Comparison of ENCODE assay signal across 9 cellular contexts in genomic region chr2:118442949-118443348, GRCh38.
"Had no signal": no experiment of that assay in that cellular context is flagged by ENCODE, and none has a peak within 500 bp of the region (broad histone marks: within the 10 kb centered on the region; RNA-seq: fewer than 3 reads in every experiment).

No MANE protein-coding gene starts in this region.

- H3K4me3 ChIP-seq: hepatocyte, smooth muscle cell had no signal

- H3K36me3 ChIP-seq: neutrophil had no signal

- ATAC-seq: activated T-helper 17 cell treated with anti-CD3 and anti-CD28 coated beads, Interleukin-2, amount 50 U/mL, for 72 hours; right cardiac atrium had no signal

- H3K79me2 ChIP-seq: hepatocyte had no signal

- H3K4me2 ChIP-seq: hepatocyte had no signal

- H3K9me3 ChIP-seq: neutrophil had no signal

- H3K27me3 ChIP-seq: neutrophil had no signal

- H2AFZ ChIP-seq: hepatocyte had no signal

- H3K27ac ChIP-seq: hepatocyte, neutrophil had no signal

- DNase-seq: activated CD4-positive, alpha-beta T cell treated with anti-CD3 and anti-CD28 coated beads, Interleukin-2, amount 50 U/mL, for 1 hour; activated naive CD4-positive, alpha-beta T cell treated with anti-CD3 and anti-CD28 coated beads, Interleukin-2, amount 10 ng/mL, durations not matched to agents 7 days and 5 days; activated T-cell treated with anti-CD3 and anti-CD28 coated beads for 4 hours; effector memory CD4-positive, alpha-beta T cell; right cardiac atrium had no signal
